ENCODE assay signal across 1 cellular context in genomic region chr12:56126732-56127239, GRCh38.
TF ChIP-seq lines count a peak whose summit lies in the region.

No MANE protein-coding gene starts in this region.

TF ChIP-seq in K562, 482 proteins besides CTCF, POLR2A, EP300 and RAD21 (continued from another document and continues in another):
- TF ChIP-seq ARID3A (IDR thresholded peaks at IDR 0.05; ENCODE audit: borderline replicate concordance, low read depth, low read length), result peak; percentile 82; the same call in 1 of the 2 replicates
- TF ChIP-seq ZC3H11A (IDR thresholded peaks at IDR 0.05; ENCODE audit: low read depth, low read length), result no peak
- TF ChIP-seq IRF9 (tag; IDR thresholded peaks at IDR 0.05), result 0 out of 2 replicates have a peak, but pooled peaks have one; percentile 2
- no peak for TF ChIP-seq ZNF197 (CRISPR knock-in tag; IDR thresholded peaks at IDR 0.05; ENCODE audit: low read depth)
- TF ChIP-seq ZNF280B (CRISPR knock-in tag; IDR thresholded peaks at IDR 0.05), result no peak
- TF ChIP-seq STAT6 (CRISPR knock-in tag; IDR thresholded peaks at IDR 0.05), result peak; percentile 51; the same call in 1 of the 2 replicates
- peak; percentile 37; the same call in 1 of the 2 replicates for TF ChIP-seq ZSCAN32 (CRISPR knock-in tag; IDR thresholded peaks at IDR 0.05)
- TF ChIP-seq ZC3H4 (CRISPR knock-in tag; IDR thresholded peaks at IDR 0.05; ENCODE audit: borderline replicate concordance), result no peak
- TF ChIP-seq SRSF3 (IDR thresholded peaks at IDR 0.05; ENCODE audit: insufficient read depth, low read length), result no peak
- no peak for TF ChIP-seq CHD1 (IDR thresholded peaks at IDR 0.05; ENCODE audit: low read length)
- TF ChIP-seq ARHGAP35 (IDR thresholded peaks at IDR 0.05; ENCODE audit: partially characterized antibody), result no peak
- peak; percentile 99 for TF ChIP-seq HMBOX1 (IDR thresholded peaks at IDR 0.05)
- no peak for TF ChIP-seq ZNF583 (CRISPR knock-in tag; IDR thresholded peaks at IDR 0.05)
- no peak for TF ChIP-seq ELF2 (CRISPR knock-in tag; IDR thresholded peaks at IDR 0.05)
- TF ChIP-seq POLR2H (tag; IDR thresholded peaks at IDR 0.05; ENCODE audit: low read depth), result peak; percentile 75
- TF ChIP-seq TRIM25 (IDR thresholded peaks at IDR 0.05; ENCODE audit: borderline replicate concordance), result no peak
- TF ChIP-seq BACH1 (tag; IDR thresholded peaks at IDR 0.05), result 0 out of 2 replicates have a peak, but pooled peaks have one; percentile 8
- TF ChIP-seq ZNF740 (CRISPR knock-in tag; IDR thresholded peaks at IDR 0.05), result no peak
- TF ChIP-seq ZNF740 (tag; IDR thresholded peaks at IDR 0.05), result no peak
- TF ChIP-seq FUS (optimal IDR thresholded peaks at IDR 0.05; ENCODE audit: low read depth, low read length), result no peak
- no peak for TF ChIP-seq ZNF609 (CRISPR knock-in tag; IDR thresholded peaks at IDR 0.05; ENCODE audit: borderline replicate concordance)
- no peak for TF ChIP-seq DIDO1 (tag; IDR thresholded peaks at IDR 0.05; ENCODE audit: low read depth)
- peak in 1 of 2 experiments; percentile 49; a peak in 2 of 4 replicates for TF ChIP-seq KDM1A (IDR thresholded peaks at IDR 0.05)
- TF ChIP-seq THRAP3 (IDR thresholded peaks at IDR 0.05; ENCODE audit: borderline replicate concordance), result no peak
- peak; percentile 14; the same call in 1 of the 2 replicates for TF ChIP-seq FOXP1 (CRISPR knock-in tag; IDR thresholded peaks at IDR 0.05)
- 0 out of 2 replicates have a peak, but pooled peaks have one; percentile 50 for TF ChIP-seq ATF6 (CRISPR knock-in tag; IDR thresholded peaks at IDR 0.05)
- no peak for TF ChIP-seq ZBTB33 (CRISPR knock-in tag; IDR thresholded peaks at IDR 0.05)
- TF ChIP-seq PURB (CRISPR knock-in tag; IDR thresholded peaks at IDR 0.05; ENCODE audit: low read depth), result no peak
- peak; percentile 95 for TF ChIP-seq TEAD4 (IDR thresholded peaks at IDR 0.05; ENCODE audit: low read length)
- no peak for TF ChIP-seq TEAD4 (CRISPR knock-in tag; IDR thresholded peaks at IDR 0.05; ENCODE audit: borderline replicate concordance)
- TF ChIP-seq CBX5 (IDR thresholded peaks at IDR 0.05; ENCODE audit: borderline replicate concordance, low read depth), result no peak
- no peak for TF ChIP-seq SAP30 (IDR thresholded peaks at IDR 0.05; ENCODE audit: borderline replicate concordance, insufficient read depth, low read depth, low read length, poor library complexity, severe bottlenecking)
- TF ChIP-seq TBL1XR1 (IDR thresholded peaks at IDR 0.05; ENCODE audit: low read length in 2 of 2), result peak in 1 of 2 experiments; percentile 94; a peak in 2 of 4 replicates
- peak; percentile 89 for TF ChIP-seq RNF2 (IDR thresholded peaks at IDR 0.05)
- TF ChIP-seq ILF3 (IDR thresholded peaks at IDR 0.05; ENCODE audit: borderline replicate concordance), result 0 out of 2 replicates have a peak, but pooled peaks have one; percentile 82
- no peak for TF ChIP-seq MTA3 (IDR thresholded peaks at IDR 0.05; ENCODE audit: borderline replicate concordance)
